ENCODE assay signal across 8 cellular contexts in the genomic region with DNA sequence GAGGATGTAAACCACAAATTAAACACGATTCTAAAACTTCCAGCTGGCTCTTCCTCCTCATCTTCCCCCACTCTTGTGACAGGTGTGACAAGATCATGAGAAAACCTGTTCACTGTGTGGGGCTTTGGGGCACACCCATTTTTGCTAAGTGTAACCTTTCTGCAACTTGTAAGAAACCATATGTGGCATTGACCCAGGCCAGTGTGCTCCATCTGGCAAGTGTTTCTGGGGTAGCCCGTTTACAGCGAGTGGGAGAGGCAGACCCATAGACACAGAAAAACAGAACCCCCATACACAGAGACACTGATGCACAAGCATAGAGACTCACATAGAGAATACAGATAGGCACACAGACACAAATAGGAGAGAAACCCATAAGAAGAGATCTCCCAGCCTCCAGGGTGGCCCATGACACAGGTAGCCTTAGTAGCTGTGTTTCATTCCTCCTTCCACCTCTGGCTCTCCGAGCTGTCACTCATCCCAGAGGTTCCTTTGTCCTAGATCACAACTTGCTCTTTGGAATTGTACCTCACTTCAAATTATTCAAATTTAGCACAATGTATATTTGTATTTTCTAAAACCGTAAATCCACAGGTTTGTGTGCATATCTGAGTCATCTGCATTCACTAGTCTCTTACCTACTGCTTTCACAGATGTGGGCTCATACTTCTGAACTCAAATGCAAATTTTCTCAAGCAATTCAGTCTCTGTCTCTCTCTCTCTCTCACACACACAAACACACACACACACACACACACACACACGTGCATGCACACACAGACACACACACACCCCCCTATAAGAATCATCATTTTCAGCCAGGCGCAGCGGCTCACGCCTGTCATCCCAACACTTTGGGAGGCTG.
DNase-seq lines count a peak whose midpoint lies in the region; ATAC-seq and TF ChIP-seq lines count a peak whose summit lies in the region.

No MANE protein-coding gene starts in this region.

- no peaks in the 10 kb centered on the region for H3K36me3 Mint-ChIP-seq in GM23338 (ENCODE audit: low read depth)

- H3K4me1 ChIP-seq in GM23338 (ENCODE audit: insufficient read depth) = peaks cover 5% of the 10 kb centered on the region; the same call in 1 of the 2 replicates
- peaks cover 83% of the 10 kb centered on the region for H3K4me1 ChIP-seq in OCI-LY1 (ENCODE audit: insufficient read depth, low read length, severe bottlenecking)
- peaks cover 3 to 29% of the 10 kb centered on the region in 2 donors for H3K4me1 ChIP-seq in left lung
- no peaks in the 10 kb centered on the region for H3K4me1 ChIP-seq in BE2C

- H3K36me3 ChIP-seq in GM23338 (ENCODE audit: insufficient read depth) (no peaks in the 10 kb centered on the region), OCI-LY1 (ENCODE audit: insufficient read depth, low read length) (peaks cover 15% of the 10 kb centered on the region), left lung (no peaks in the 10 kb centered on the region), BE2C (no peaks in the 10 kb centered on the region)

- peaks cover 34% of the 10 kb centered on the region for H3K4me1 Mint-ChIP-seq in GM23338

- H3K27ac ChIP-seq in GM23338 (ENCODE audit: low read depth) (peak overlapping the region; percentile 87; the same call in 1 of the 2 replicates), OCI-LY1 (ENCODE audit: low read depth, low read length, poor library complexity, severe bottlenecking) (peak overlapping the region; percentile 99), left lung (peak overlapping the region; percentile 33 to 46)

- H3K9me3 ChIP-seq in OCI-LY1 (ENCODE audit: low read length) (no peaks in the 10 kb centered on the region), left lung (no peaks in the 10 kb centered on the region), BE2C (no peaks in the 10 kb centered on the region)

- H3K27me3 ChIP-seq in GM23338 (ENCODE audit: insufficient read depth) = no peaks in the 10 kb centered on the region
- H3K27me3 ChIP-seq in OCI-LY1 (ENCODE audit: insufficient read depth, low read length) = no peaks in the 10 kb centered on the region
- no peaks in the 10 kb centered on the region for H3K27me3 ChIP-seq in left lung
- no peaks in the 10 kb centered on the region for H3K27me3 ChIP-seq in BE2C

- H3K9me3 Mint-ChIP-seq in GM23338 = no peaks in the 10 kb centered on the region

- peak overlapping the region; percentile 63 for H3K9ac ChIP-seq in OCI-LY1 (ENCODE audit: low read length)

- no peaks in the 10 kb centered on the region for H3K79me2 ChIP-seq in GM23338 (replicated peaks; ENCODE audit: insufficient read depth)
- H3K79me2 ChIP-seq in OCI-LY1 (ENCODE audit: insufficient read depth, low read length) = peaks cover 28% of the 10 kb centered on the region

- H3K9me2 ChIP-seq in GM23338 (ENCODE audit: insufficient read depth) (no peaks in the 10 kb centered on the region), OCI-LY1 (ENCODE audit: low read depth, low read length) (no peaks in the 10 kb centered on the region)

- DNase-seq in ELR (ENCODE audit: low read depth) (peak; percentile 12), GM23338 (ENCODE audit: low spot score) (no peak), left lung (no peak), SKM-1 treated with dmso at 0.1 percent for 144 hours (lab: John Stamatoyannopoulos, UW; ENCODE audit: unreplicated experiment) (no peak), globus pallidus (ENCODE audit: low spot score) (no peak), NCI-H1436 treated with DMSO at 0.1 percent for 48 hours (lab: John Stamatoyannopoulos, UW) (no peak), BE2C (no peak)

- intact Hi-C loops in left lung (cut with DNase I) = no loop called here

- H4K20me1 ChIP-seq in GM23338 (replicated peaks; ENCODE audit: insufficient read depth) (no peaks in the 10 kb centered on the region), OCI-LY1 (ENCODE audit: insufficient read depth, low read length) (no peaks in the 10 kb centered on the region)

- H3K27me3 Mint-ChIP-seq in GM23338 (ENCODE audit: insufficient read depth, low read depth, poor library complexity) = no peaks in the 10 kb centered on the region

- H3K4me3 ChIP-seq in GM23338 = no peak overlapping the region
- H3K4me3 ChIP-seq in OCI-LY1 (ENCODE audit: low read depth, low read length, poor library complexity, severe bottlenecking) = peak overlapping the region; percentile 46
- H3K4me3 ChIP-seq in left lung = no peak overlapping the region
- H3K4me3 ChIP-seq in BE2C (ENCODE audit: low read depth, low read length) = no peak overlapping the region

- TF ChIP-seq CTCF in GM23338 (conservative IDR thresholded peaks at IDR 0.05; ENCODE audit: low read depth in 2 of 2) = no peak
- TF ChIP-seq CTCF in OCI-LY1 (IDR thresholded peaks at IDR 0.05; ENCODE audit: low read length) = no peak
- no peak for TF ChIP-seq CTCF in left lung (IDR thresholded peaks at IDR 0.05)
- TF ChIP-seq CTCF in BE2C (IDR thresholded peaks at IDR 0.05; ENCODE audit: low read depth, low read length) = no peak

- ATAC-seq in GM23338 = peak; percentile 61
- ATAC-seq in left lung = no peak

- peak overlapping the region; percentile 34; the same call in 1 of the 3 replicates for H3K4me3 Mint-ChIP-seq in GM23338

- H2AFZ ChIP-seq in GM23338 (no peak overlapping the region), OCI-LY1 (ENCODE audit: low read length) (no peak overlapping the region)

- peak overlapping the region; percentile 49; the same call in 1 of the 2 replicates for H3K4me2 ChIP-seq in GM23338
- H3K4me2 ChIP-seq in OCI-LY1 (ENCODE audit: low read length) = peak overlapping the region; percentile 71

- H3K27ac Mint-ChIP-seq in GM23338 = peak overlapping the region; percentile 96

- no peaks in the 10 kb centered on the region for H3F3A ChIP-seq in GM23338 (replicated peaks; ENCODE audit: low read depth)
- peaks cover 5% of the 10 kb centered on the region for H3F3A ChIP-seq in OCI-LY1 (ENCODE audit: insufficient read depth, low read length)

TF ChIP-seq in GM23338, 12 proteins besides CTCF, POLR2A, EP300 and RAD21:
- no peak for TF ChIP-seq JUNB (IDR thresholded peaks at IDR 0.05; ENCODE audit: unreplicated experiment)
- TF ChIP-seq ZNF331 (CRISPR knock-in tag; IDR thresholded peaks at IDR 0.05; ENCODE audit: low read depth) = no peak
- TF ChIP-seq STAT1 (IDR thresholded peaks at IDR 0.05; ENCODE audit: unreplicated experiment) = no peak
- TF ChIP-seq, protein P1, sequence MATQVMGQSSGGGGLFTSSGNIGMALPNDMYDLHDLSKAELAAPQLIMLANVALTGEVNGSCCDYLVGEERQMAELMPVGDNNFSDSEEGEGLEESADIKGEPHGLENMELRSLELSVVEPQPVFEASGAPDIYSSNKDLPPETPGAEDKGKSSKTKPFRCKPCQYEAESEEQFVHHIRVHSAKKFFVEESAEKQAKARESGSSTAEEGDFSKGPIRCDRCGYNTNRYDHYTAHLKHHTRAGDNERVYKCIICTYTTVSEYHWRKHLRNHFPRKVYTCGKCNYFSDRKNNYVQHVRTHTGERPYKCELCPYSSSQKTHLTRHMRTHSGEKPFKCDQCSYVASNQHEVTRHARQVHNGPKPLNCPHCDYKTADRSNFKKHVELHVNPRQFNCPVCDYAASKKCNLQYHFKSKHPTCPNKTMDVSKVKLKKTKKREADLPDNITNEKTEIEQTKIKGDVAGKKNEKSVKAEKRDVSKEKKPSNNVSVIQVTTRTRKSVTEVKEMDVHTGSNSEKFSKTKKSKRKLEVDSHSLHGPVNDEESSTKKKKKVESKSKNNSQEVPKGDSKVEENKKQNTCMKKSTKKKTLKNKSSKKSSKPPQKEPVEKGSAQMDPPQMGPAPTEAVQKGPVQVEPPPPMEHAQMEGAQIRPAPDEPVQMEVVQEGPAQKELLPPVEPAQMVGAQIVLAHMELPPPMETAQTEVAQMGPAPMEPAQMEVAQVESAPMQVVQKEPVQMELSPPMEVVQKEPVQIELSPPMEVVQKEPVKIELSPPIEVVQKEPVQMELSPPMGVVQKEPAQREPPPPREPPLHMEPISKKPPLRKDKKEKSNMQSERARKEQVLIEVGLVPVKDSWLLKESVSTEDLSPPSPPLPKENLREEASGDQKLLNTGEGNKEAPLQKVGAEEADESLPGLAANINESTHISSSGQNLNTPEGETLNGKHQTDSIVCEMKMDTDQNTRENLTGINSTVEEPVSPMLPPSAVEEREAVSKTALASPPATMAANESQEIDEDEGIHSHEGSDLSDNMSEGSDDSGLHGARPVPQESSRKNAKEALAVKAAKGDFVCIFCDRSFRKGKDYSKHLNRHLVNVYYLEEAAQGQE (IDR thresholded peaks at IDR 0.05; ENCODE audit: unreplicated experiment) = no peak
- no peak for TF ChIP-seq POLR2AphosphoS5 (IDR thresholded peaks at IDR 0.05; ENCODE audit: low read depth)

Comparison
In these comparisons a context has a peak if more than half of its experiments do, and no peak if none do; other contexts are left out.
1. H3K27ac ChIP-seq: peak in every context shown above with its lines; median percentile 99 in OCI-LY1; 87 in GM23338; 40 in left lung.